In the genomic region with DNA sequence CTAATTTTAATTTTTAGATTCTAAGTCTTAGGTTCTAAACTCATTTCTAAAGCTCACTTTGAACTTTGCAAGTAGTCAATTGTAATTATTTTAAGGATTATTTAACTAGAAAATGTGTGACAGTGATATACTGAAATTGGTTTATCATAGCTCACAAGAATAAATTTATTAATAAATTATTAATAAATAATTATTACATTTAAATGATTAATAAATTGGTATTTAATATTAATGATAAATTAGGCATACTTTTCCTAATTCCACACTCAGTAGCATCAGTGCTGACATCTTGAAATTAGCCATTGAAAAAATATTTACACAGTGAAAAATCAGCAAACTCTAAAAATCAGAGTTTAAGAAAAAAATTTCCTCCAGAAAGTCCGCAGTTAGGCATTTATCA, we compare ENCODE assay signal across 21 cellular contexts.
"Had no signal": no experiment of that assay in that cellular context is flagged by ENCODE, and none has a peak within 500 bp of the region (broad histone marks: within the 10 kb centered on the region; RNA-seq: fewer than 3 reads in every experiment).

No MANE protein-coding gene starts in this region.

- DNase-seq: left colon; left lung; lower lobe of right lung; mammary epithelial cell; mesenchymal stem cell; naive thymus-derived CD8-positive, alpha-beta T cell; nucleus accumbens; psoas muscle; right lobe of liver; stimulated activated CD4-positive, alpha-beta T cell treated with anti-CD3 and anti-CD28 coated beads, Interleukin-1b, Interleukin-23, amount 100 ng/mL, for 48 hours; stimulated activated CD4-positive, alpha-beta T cell treated with anti-CD3 and anti-CD28 coated beads, Interleukin-2, amount 100 ng/mL, for 48 hours; stimulated activated CD4-positive, alpha-beta T cell treated with anti-CD3 and anti-CD28 coated beads, Interleukin-4, amount 100 ng/mL, for 4 hours; stimulated activated CD8-positive, alpha-beta memory T cell treated with anti-CD3 and anti-CD28 coated beads, Interleukin-4, amount 100 ng/mL, for 48 hours; stimulated activated naive CD8-positive, alpha-beta T cell treated with anti-CD3 and anti-CD28 coated beads, Interleukin-15, Interleukin-2, amounts not matched to agents 100 U/mL and 50 U/mL, for 24 hours; stomach; testis; thyroid gland; transverse colon; upper lobe of left lung had no signal

- FAIRE-seq: keratinocyte had no signal

- ATAC-seq: left colon; left lung; lower lobe of right lung; naive thymus-derived CD8-positive, alpha-beta T cell; psoas muscle; right lobe of liver; stimulated activated memory B cell treated with anti-CD40 and anti-IgM and Interleukin-4, amounts not matched to agents 10 μg/mL and 1 μg/mL and 100 μg/mL, for 72 hours; stimulated activated naive CD8-positive, alpha-beta T cell treated with anti-CD3 and anti-CD28 coated beads, Interleukin-15, Interleukin-2, amounts not matched to agents 100 U/mL and 50 U/mL, for 24 hours had no signal
